In the genomic region with DNA sequence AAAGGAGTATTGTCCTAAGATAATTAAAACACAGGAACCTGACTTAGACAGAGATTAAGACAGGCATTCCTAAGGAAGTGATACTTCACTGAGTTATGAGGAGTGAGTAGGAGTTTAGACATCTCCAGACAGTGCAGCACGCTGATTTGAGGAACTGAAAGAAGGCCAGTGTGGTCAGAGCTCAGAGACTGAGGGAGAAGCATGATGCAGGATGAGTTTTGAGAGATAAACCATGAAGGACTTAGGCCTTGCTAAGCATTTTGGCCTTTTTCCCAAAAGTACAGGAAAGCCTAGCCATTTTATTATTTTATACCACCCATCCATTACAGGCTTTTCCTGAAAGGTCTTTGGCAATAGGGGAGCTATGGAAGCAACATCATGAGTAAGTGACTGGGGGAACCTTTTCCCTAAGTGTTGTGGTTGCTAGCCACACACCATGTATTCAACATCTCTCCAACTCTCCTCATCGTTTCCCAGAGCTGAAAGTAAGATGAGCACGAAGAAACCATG, we compare ENCODE assay signal across 9 cellular contexts.
A peak's percentile ranks its signal among the peaks of the same experiment; 100 is the strongest.
DNase-seq lines count a peak whose midpoint lies in the region; ATAC-seq and TF ChIP-seq lines count a peak whose summit lies in the region.
"Had no signal": no experiment of that assay in that cellular context is flagged by ENCODE, and none has a peak within 500 bp of the region (broad histone marks: within the 10 kb centered on the region; RNA-seq: fewer than 3 reads in every experiment).

No MANE protein-coding gene starts in this region.

- ATAC-seq in GM21717 (IDR thresholded peaks at IDR 0.05; ENCODE audit: unreplicated experiment) (peak; percentile 73), PC-3 (peak; percentile 49), left ventricle myocardium superior (peak; percentile 66)
- ATAC-seq in activated T-cell treated with anti-CD3 and anti-CD28 coated beads, Interleukin-2, amount 50 U/mL, for 4 hours: no peak

- no peaks in the 10 kb centered on the region for H4K20me1 ChIP-seq in PC-3 (ENCODE audit: low read length)

- H3K27me3 ChIP-seq in PC-3 (ENCODE audit: low read length): no peaks in the 10 kb centered on the region

- no peak overlapping the region for H3K4me3 Mint-ChIP-seq in activated T-cell treated with anti-CD3 and anti-CD28 coated beads, Interleukin-2, amount 50 U/mL, for 4 hours

- BruUV-seq in PC-3 (replicated peaks; lab: Mats Ljungman, UMichigan): no TSS peak

- no peaks in the 10 kb centered on the region for H3K9me3 Mint-ChIP-seq in activated T-cell treated with anti-CD3 and anti-CD28 coated beads, Interleukin-2, amount 50 U/mL, for 4 hours

- TF ChIP-seq CTCF in AG04449 (IDR thresholded peaks at IDR 0.05; ENCODE audit: insufficient read depth, low read length, missing control alignments) (no peak), PC-3 (conservative IDR thresholded peaks at IDR 0.05; ENCODE audit: low read depth, low read length) (no peak)

- CTCF ChIA-PET in AG04449 (lab: Yijun Ruan, JAX) (interaction anchor here (1.1 kb wide), 2 partner anchors 9 to 160 kb away, joined by 3 to 4 read pairs; no protein-coding TSS in a partner anchor), PC-3 (lab: Charles Lee) (no interaction called here)

- no peaks in the 10 kb centered on the region for H3K9me3 ChIP-seq in PC-3 (ENCODE audit: low read length)

- H2AFZ ChIP-seq in PC-3 (ENCODE audit: low read length): no peak overlapping the region
- H2AFZ ChIP-seq: parathyroid adenoma had no signal

- H3K4me1 ChIP-seq in PC-3 (ENCODE audit: insufficient read depth, low read length): no peaks in the 10 kb centered on the region
- H3K4me1 ChIP-seq: parathyroid adenoma had no signal

- H3K4me3 ChIP-seq in AG04449 (ENCODE audit: low read depth, low read length) (no peak overlapping the region), PC-3 (ENCODE audit: low read length) (no peak overlapping the region)

- peaks cover 5% of the 10 kb centered on the region for H3K4me1 Mint-ChIP-seq in activated T-cell treated with anti-CD3 and anti-CD28 coated beads, Interleukin-2, amount 50 U/mL, for 4 hours (ENCODE audit: low read depth)

- H3K79me2 ChIP-seq in PC-3 (ENCODE audit: low read length): no peaks in the 10 kb centered on the region
- H3K79me2 ChIP-seq: parathyroid adenoma had no signal

- H3K27ac ChIP-seq in PC-3 (ENCODE audit: low read length): no peak overlapping the region
- H3K27ac ChIP-seq: parathyroid adenoma had no signal

- POLR2A ChIA-PET in AG04449 (lab: Yijun Ruan, JAX) (interaction anchor here (0.6 to 1.1 kb wide), 4 partner anchors 19 to 501 kb away, joined by 3 to 5 read pairs (median 4); no protein-coding TSS in a partner anchor), PC-3 (lab: Charles Lee; ENCODE audit: unreplicated experiment) (no interaction called here)

- peaks cover 13% of the 10 kb centered on the region for H3K36me3 Mint-ChIP-seq in activated T-cell treated with anti-CD3 and anti-CD28 coated beads, Interleukin-2, amount 50 U/mL, for 4 hours (ENCODE audit: insufficient read depth)

- DNase-seq in AG04449 (ENCODE audit: low read depth, low spot score) (peak; percentile 97), PC-3 (peak; percentile 44), left ventricle myocardium superior (no peak), DMS 273 treated with DMSO at 0.1 percent for 48 hours (lab: John Stamatoyannopoulos, UW) (no peak), NCI-H2196 treated with DMSO at 0.1 percent for 48 hours (lab: John Stamatoyannopoulos, UW; ENCODE audit: unreplicated experiment) (no peak)
- no peak for DNase-seq in effector CD4-positive, alpha-beta T cell
- DNase-seq in activated T-cell treated with anti-CD3 and anti-CD28 coated beads, Interleukin-2, amount 50 U/mL, for 4 hours: no peak

- intact Hi-C loops in PC-3 (cut with micrococcal nuclease): no loop called here
- intact Hi-C loops in left ventricle myocardium superior (cut with micrococcal nuclease): no loop called here

- no peaks in the 10 kb centered on the region for H3K27me3 Mint-ChIP-seq in activated T-cell treated with anti-CD3 and anti-CD28 coated beads, Interleukin-2, amount 50 U/mL, for 4 hours (ENCODE audit: low read depth)

- no peaks in the 10 kb centered on the region for H3K36me3 ChIP-seq in PC-3 (ENCODE audit: low read depth, low read length)

- no peaks in the 10 kb centered on the region for H3K9me2 ChIP-seq in PC-3 (replicated peaks; ENCODE audit: low read length)

- no peaks in the 10 kb centered on the region for H3F3A ChIP-seq in PC-3 (ENCODE audit: low read length, unreplicated experiment)

- no peak overlapping the region for H3K9ac ChIP-seq in PC-3 (ENCODE audit: low read length)
- H3K9ac ChIP-seq: parathyroid adenoma had no signal

- no peak overlapping the region for H3K4me2 ChIP-seq in PC-3 (ENCODE audit: low read length)

Comparison
In these comparisons a context has a peak if more than half of its experiments do, and no peak if none do; other contexts are left out.
1. DNase-seq: peak in AG04449 (single experiment) and PC-3 (single experiment); none in left ventricle myocardium superior (single experiment), effector CD4-positive, alpha-beta T cell (single experiment), DMS 273 treated with DMSO at 0.1 percent for 48 hours (single experiment), NCI-H2196 treated with DMSO at 0.1 percent for 48 hours (single experiment) and activated T-cell treated with anti-CD3 and anti-CD28 coated beads, Interleukin-2, amount 50 U/mL, for 4 hours (single experiment).
2. ATAC-seq: peak in GM21717 (single experiment), PC-3 (single experiment) and left ventricle myocardium superior (single experiment); none in activated T-cell treated with anti-CD3 and anti-CD28 coated beads, Interleukin-2, amount 50 U/mL, for 4 hours (0 of 2).